In genomic region chr11:64721359-64721699, GRCh38 we compare ENCODE assay signal across 14 cellular contexts. TPM values are rescaled to one million over a fixed set of nuclear protein-coding genes. Genes with fewer than 3 reads are reported as not detected.
DNase-seq lines count a peak whose midpoint lies in the region; ATAC-seq and TF ChIP-seq lines count a peak whose summit lies in the region.
"Had no signal": no experiment of that assay in that cellular context is flagged by ENCODE, and none has a peak within 500 bp of the region (broad histone marks: within the 10 kb centered on the region; RNA-seq: fewer than 3 reads in every experiment).

No MANE protein-coding gene starts in this region.

- H3K4me1 ChIP-seq in CD4-positive, CD25-positive, alpha-beta regulatory T cell (ENCODE audit: control insufficient read depth, insufficient read depth, low read length, poor library complexity, severe bottlenecking): peaks cover 7% of the 10 kb centered on the region
- H3K4me1 ChIP-seq in effector memory CD4-positive, alpha-beta T cell (ENCODE audit: control insufficient read depth, insufficient read depth, low read length, poor library complexity, severe bottlenecking): peaks cover 7% of the 10 kb centered on the region
- H3K4me1 ChIP-seq: BE2C had no signal

- H3K36me3 Mint-ChIP-seq in CD4-positive, CD25-positive, alpha-beta regulatory T cell: no peaks in the 10 kb centered on the region
- no peaks in the 10 kb centered on the region for H3K36me3 Mint-ChIP-seq in neural crest cell (ENCODE audit: low read depth)

- peaks cover 0 to 18% (median 5%) of the 10 kb centered on the region in 4 donors for H3K4me1 Mint-ChIP-seq in CD4-positive, CD25-positive, alpha-beta regulatory T cell
- peaks cover 28% of the 10 kb centered on the region for H3K4me1 Mint-ChIP-seq in neural crest cell

- no peak overlapping the region for H3K4me3 ChIP-seq in CD4-positive, CD25-positive, alpha-beta regulatory T cell (ENCODE audit: low read depth, low read length)
- peak overlapping the region in 55 of 59 donors; percentile 20 to 99 (median 83) for H3K4me3 ChIP-seq in dorsolateral prefrontal cortex
- H3K4me3 ChIP-seq in effector memory CD4-positive, alpha-beta T cell (ENCODE audit: insufficient read depth, low read depth, low read length, poor library complexity, severe bottlenecking): no peak overlapping the region

- H3K27me3 Mint-ChIP-seq in CD4-positive, CD25-positive, alpha-beta regulatory T cell: peaks cover 58% of the 10 kb centered on the region
- H3K27me3 Mint-ChIP-seq in neural crest cell (ENCODE audit: low read depth): peaks cover 76% of the 10 kb centered on the region

- intact Hi-C loops in dorsolateral prefrontal cortex (cut with DNase I): loop anchor here (5.0 kb wide), 1 partner anchor 69 kb away; no protein-coding TSS in a partner anchor

- no peak for DNase-seq in CD4-positive, CD25-positive, alpha-beta regulatory T cell
- DNase-seq in dorsolateral prefrontal cortex (no peak), neural crest cell (ENCODE audit: low read depth, low spot score) (no peak)
- no peak for DNase-seq in effector memory CD4-positive, alpha-beta T cell
- DNase-seq: ACHN; BE2C; C1 segment of cervical spinal cord; Caco-2; CD4-positive, alpha-beta T cell; H9 had no signal

- no peaks in the 10 kb centered on the region for H3K36me3 ChIP-seq in CD4-positive, CD25-positive, alpha-beta regulatory T cell (ENCODE audit: control insufficient read depth, insufficient read depth, low read length)
- peaks cover 4% of the 10 kb centered on the region for H3K36me3 ChIP-seq in effector memory CD4-positive, alpha-beta T cell (ENCODE audit: control insufficient read depth, insufficient read depth, low read length)
- H3K36me3 ChIP-seq: BE2C had no signal

- H3K9me3 Mint-ChIP-seq in CD4-positive, CD25-positive, alpha-beta regulatory T cell: peaks cover 0 to 2% (median 0%) of the 10 kb centered on the region in 7 donors
- H3K9me3 Mint-ChIP-seq in neural crest cell: no peaks in the 10 kb centered on the region
- H3K9me3 Mint-ChIP-seq: CD4-positive, alpha-beta T cell; H9 had no signal

- H3K27ac ChIP-seq in CD4-positive, CD25-positive, alpha-beta regulatory T cell (ENCODE audit: insufficient read depth, low read length, poor library complexity, severe bottlenecking): no peak overlapping the region
- peak overlapping the region in 4 of 59 donors; percentile 28 to 95 (median 48) for H3K27ac ChIP-seq in dorsolateral prefrontal cortex
- no peak overlapping the region for H3K27ac ChIP-seq in effector memory CD4-positive, alpha-beta T cell (ENCODE audit: insufficient read depth, low read length, poor library complexity, severe bottlenecking)
- H3K27ac ChIP-seq: HL-60 had no signal

- no peaks in the 10 kb centered on the region for H3K27me3 ChIP-seq in CD4-positive, CD25-positive, alpha-beta regulatory T cell (ENCODE audit: control insufficient read depth, insufficient read depth, low read length)
- H3K27me3 ChIP-seq in dorsolateral prefrontal cortex: no peaks in the 10 kb centered on the region
- H3K27me3 ChIP-seq in effector memory CD4-positive, alpha-beta T cell (replicated peaks; ENCODE audit: control insufficient read depth, insufficient read depth, low read length, poor library complexity, severe bottlenecking): peaks cover 21% of the 10 kb centered on the region
- H3K27me3 ChIP-seq: BE2C had no signal

- no peak for TF ChIP-seq CTCF in dorsolateral prefrontal cortex (IDR thresholded peaks at IDR 0.05 in 54 of 56, conservative IDR thresholded peaks at IDR 0.05 in 2 of 56; ENCODE audit: low read depth in 1 of 56, partially characterized antibody in 56 of 56)
- TF ChIP-seq CTCF in neural crest cell (conservative IDR thresholded peaks at IDR 0.05): no peak

- H3K27ac Mint-ChIP-seq in CD4-positive, CD25-positive, alpha-beta regulatory T cell: peak overlapping the region in 1 of 3 donors; percentile 48
- no peak overlapping the region for H3K27ac Mint-ChIP-seq in neural crest cell (ENCODE audit: unreplicated experiment)
- H3K27ac Mint-ChIP-seq: CD4-positive, alpha-beta T cell had no signal

- H3K9me3 ChIP-seq in CD4-positive, CD25-positive, alpha-beta regulatory T cell (ENCODE audit: control insufficient read depth in 2 of 2, low read length in 2 of 2): no peaks in the 10 kb centered on the region
- H3K9me3 ChIP-seq in effector memory CD4-positive, alpha-beta T cell (ENCODE audit: control insufficient read depth, low read length): no peaks in the 10 kb centered on the region
- H3K9me3 ChIP-seq: BE2C, Caco-2 had no signal

- no peak for ATAC-seq in CD4-positive, CD25-positive, alpha-beta regulatory T cell (ENCODE audit: low read depth in 2 of 2)
- no peak for ATAC-seq in HG02610 (IDR thresholded peaks at IDR 0.05; ENCODE audit: unreplicated experiment)
- no peak for ATAC-seq in GM19397 (IDR thresholded peaks at IDR 0.05; ENCODE audit: unreplicated experiment)

- peak overlapping the region in 3 of 4 donors; percentile 38 to 85 (median 80) for H3K4me3 Mint-ChIP-seq in CD4-positive, CD25-positive, alpha-beta regulatory T cell
- H3K4me3 Mint-ChIP-seq in neural crest cell: peak overlapping the region; percentile 48
- H3K4me3 Mint-ChIP-seq: CD4-positive, alpha-beta T cell had no signal

RNA-seq across cellular contexts. Expression of gene NRXN2, which starts 1.7 kb away (rescaled TPM):
- total RNA-seq in CD4-positive, CD25-positive, alpha-beta regulatory T cell: 0.42 TPM
- not detected for polyA plus RNA-seq in CD4-positive, CD25-positive, alpha-beta regulatory T cell
- total RNA-seq in dorsolateral prefrontal cortex (100 to 1,000 TPM; 116 to 339 (median 247) TPM), neural crest cell (8.5 and 10.0 TPM in 2 replicates)

RNA-seq across cellular contexts. Expression of gene RASGRP2, which starts 22.6 kb away (rescaled TPM):
- 570 TPM for total RNA-seq in CD4-positive, CD25-positive, alpha-beta regulatory T cell
- polyA plus RNA-seq in CD4-positive, CD25-positive, alpha-beta regulatory T cell: 100 to 1,000 TPM; 140 to 170 (median 157) TPM
- total RNA-seq in dorsolateral prefrontal cortex (10 to 100 TPM; 15.2 to 58.6 (median 32.8) TPM), neural crest cell (0.93 and 1.5 TPM in 2 replicates)
- total RNA-seq: HT1080 had no signal

RNA-seq across cellular contexts. Expression of gene PYGM, which starts 38.4 kb away (rescaled TPM):
- total RNA-seq in CD4-positive, CD25-positive, alpha-beta regulatory T cell: 10.9 TPM
- polyA plus RNA-seq in CD4-positive, CD25-positive, alpha-beta regulatory T cell: under 1 TPM in 2 of 4 donors, not detected in 2; 0.17 to 0.43 TPM
- total RNA-seq in dorsolateral prefrontal cortex (10 to 100 TPM in 111 of 120 experiments, 1 to 10 TPM in 9; 4.6 to 94.1 (median 19.4) TPM), neural crest cell (1.2 TPM in 2 replicates)

RNA-seq across cellular contexts. Expression of gene SF1, which starts 57.0 kb away (rescaled TPM):
- 1,361 TPM for total RNA-seq in CD4-positive, CD25-positive, alpha-beta regulatory T cell
- 100 to 1,000 TPM in 1 of 4 donors, 10 to 100 TPM in 3; 75.0 to 100 (median 89.3) TPM for polyA plus RNA-seq in CD4-positive, CD25-positive, alpha-beta regulatory T cell
- total RNA-seq in dorsolateral prefrontal cortex: 100 to 1,000 TPM; 198 to 357 (median 281) TPM
- 578 and 592 TPM in 2 replicates for total RNA-seq in neural crest cell

Comparison
In these comparisons a context has a peak if more than half of its experiments do, and no peak if none do; other contexts are left out.
1. H3K4me3 ChIP-seq: peak in dorsolateral prefrontal cortex (55 of 59); none in CD4-positive, CD25-positive, alpha-beta regulatory T cell (single experiment) and effector memory CD4-positive, alpha-beta T cell (single experiment).
2. RNA of gene NRXN2, which starts 1.7 kb away (total RNA-seq): 116 to 339 TPM in dorsolateral prefrontal cortex; 8.5 to 10.0 TPM in neural crest cell and 0.42 TPM in CD4-positive, CD25-positive, alpha-beta regulatory T cell (single experiment); every median in the first group is over 10 times any median in the second.